6 cellular contexts compared by ENCODE assay signal in genomic region chr17:78185981-78186688, GRCh38. TPM values are rescaled to one million over a fixed set of nuclear protein-coding genes. Genes with fewer than 3 reads are reported as not detected.
DNase-seq lines count a peak whose midpoint lies in the region; ATAC-seq and TF ChIP-seq lines count a peak whose summit lies in the region.

No MANE protein-coding gene starts in this region.

- H3K79me2 ChIP-seq in KMS-11 (ENCODE audit: insufficient read depth, low read depth): peaks cover 92% of the 10 kb centered on the region

- no peaks in the 10 kb centered on the region for H3K27me3 ChIP-seq in AG04450 (ENCODE audit: control insufficient read depth, insufficient read depth, low read length)
- no peaks in the 10 kb centered on the region for H3K27me3 ChIP-seq in KMS-11 (ENCODE audit: insufficient read depth, low read depth)
- H3K27me3 ChIP-seq in brain microvascular endothelial cell (replicated peaks): no peaks in the 10 kb centered on the region

- peak overlapping the region; percentile 71 for H3K4me3 Mint-ChIP-seq in osteocyte (ENCODE audit: unreplicated experiment)

- no peak overlapping the region for H3K27ac ChIP-seq in AG04450 (ENCODE audit: low read depth, low read length)
- H3K27ac ChIP-seq in KMS-11: peak overlapping the region; percentile 12; the same call in 1 of the 2 replicates
- no peak overlapping the region for H3K27ac ChIP-seq in brain microvascular endothelial cell

- DNase-seq in AG04450 (ENCODE audit: low read depth, low spot score) (no peak), brain microvascular endothelial cell (no peak), osteocyte (ENCODE audit: extremely low spot score, unreplicated experiment) (peak; percentile 83)

- no peaks in the 10 kb centered on the region for H4K20me1 ChIP-seq in KMS-11 (ENCODE audit: insufficient read depth)

- H3K4me3 ChIP-seq in AG04450 (ENCODE audit: low read depth, low read length): peak overlapping the region; percentile 79
- H3K4me3 ChIP-seq in KMS-11 (IDR thresholded peaks at IDR 0.05; ENCODE audit: insufficient read depth, low read depth, low read length): no peak overlapping the region
- peak overlapping the region; percentile 77 for H3K4me3 ChIP-seq in brain microvascular endothelial cell (ENCODE audit: low read depth, low read length)

- H3K27me3 Mint-ChIP-seq in osteocyte (ENCODE audit: unreplicated experiment): no peaks in the 10 kb centered on the region

- H3K36me3 ChIP-seq in KMS-11 (ENCODE audit: insufficient read depth): peaks cover 1% of the 10 kb centered on the region; the same call in 1 of the 2 replicates
- H3K36me3 ChIP-seq in brain microvascular endothelial cell (replicated peaks): peaks cover 1% of the 10 kb centered on the region

- H3K9me3 ChIP-seq in AG04450 (ENCODE audit: control insufficient read depth, insufficient read depth, low read length): no peaks in the 10 kb centered on the region

- H3K4me1 ChIP-seq in KMS-11 (ENCODE audit: low read depth, poor library complexity, severe bottlenecking): peaks cover 71% of the 10 kb centered on the region

- peaks cover 3% of the 10 kb centered on the region for H3K36me3 Mint-ChIP-seq in osteocyte (ENCODE audit: unreplicated experiment)

- in situ Hi-C loops in brain microvascular endothelial cell (cut with HindIII; ENCODE audit: low pct_ligation_motif_present, low sequenced_read_pairs): no loop called here

- TF ChIP-seq CTCF in AG04450 (IDR thresholded peaks at IDR 0.05; ENCODE audit: low read depth, low read length) (no peak), KMS-11 (conservative IDR thresholded peaks at IDR 0.05; ENCODE audit: low read depth, low read length) (no peak), brain microvascular endothelial cell (IDR thresholded peaks at IDR 0.05; ENCODE audit: low read depth, low read length, missing control alignments) (no peak), osteocyte (IDR thresholded peaks at IDR 0.05) (no peak)

- peaks cover 25% of the 10 kb centered on the region for H3K4me1 Mint-ChIP-seq in osteocyte (ENCODE audit: unreplicated experiment)

- CTCF ChIA-PET in AG04450 (lab: Charles Lee): interaction anchor here (0.5 to 2.9 kb wide), 32 partner anchors 8 to 765 kb away, joined by 3 to 31 read pairs (median 4); no protein-coding TSS in a partner anchor

- H3K27ac Mint-ChIP-seq in osteocyte (ENCODE audit: unreplicated experiment): no peak overlapping the region

- no peak for ATAC-seq in HG03469 (IDR thresholded peaks at IDR 0.05; ENCODE audit: unreplicated experiment)
- ATAC-seq in GM19467 (IDR thresholded peaks at IDR 0.05; ENCODE audit: unreplicated experiment): no peak

- H3K9me3 Mint-ChIP-seq in osteocyte (ENCODE audit: unreplicated experiment): no peaks in the 10 kb centered on the region

- peak overlapping the region; percentile 67; the same call in 1 of the 2 replicates for H3K9ac ChIP-seq in KMS-11

- H2AFZ ChIP-seq in KMS-11 (ENCODE audit: low read depth): no peak overlapping the region

- POLR2A ChIA-PET in AG04450 (lab: Yijun Ruan, JAX): interaction anchor here (0.7 to 1.5 kb wide), 4 partner anchors 12 to 44 kb away, joined by 3 to 4 read pairs (median 4); no protein-coding TSS in a partner anchor

- peak overlapping the region; percentile 91 for H3K4me2 ChIP-seq in KMS-11

RNA-seq across cellular contexts. Expression of gene TK1, which starts 0.7 kb away (rescaled TPM):
- 27.1 and 31.4 TPM in 2 replicates for polyA plus RNA-seq in AG04450 (2011; rRNA removed)
- 22.8 and 35.1 TPM in 2 replicates for polyA minus RNA-seq in AG04450 (2011; rRNA and poly(A)+ RNA removed)
- total RNA-seq in osteocyte: 16.0 and 16.2 TPM in 2 replicates

RNA-seq across cellular contexts. Expression of gene AFMID, which starts 1.0 kb away (rescaled TPM):
- 26.2 and 30.2 TPM in 2 replicates for polyA plus RNA-seq in AG04450 (2011; rRNA removed)
- polyA minus RNA-seq in AG04450 (2011; rRNA and poly(A)+ RNA removed): 28.3 and 40.6 TPM in 2 replicates
- total RNA-seq in osteocyte: 33.7 and 35.1 TPM in 2 replicates

RNA-seq across cellular contexts. Expression of gene SYNGR2, which starts 17.8 kb away (rescaled TPM):
- 26.7 and 38.6 TPM in 2 replicates for polyA plus RNA-seq in AG04450 (2011; rRNA removed)
- polyA minus RNA-seq in AG04450 (2011; rRNA and poly(A)+ RNA removed): 27.0 and 44.5 TPM in 2 replicates
- total RNA-seq in osteocyte: 43.2 and 48.6 TPM in 2 replicates

RNA-seq across cellular contexts. Expression of gene BIRC5, which starts 27.9 kb away (rescaled TPM):
- polyA plus RNA-seq in AG04450 (2011; rRNA removed): 11.6 and 15.3 TPM in 2 replicates
- 18.2 and 22.1 TPM in 2 replicates for polyA minus RNA-seq in AG04450 (2011; rRNA and poly(A)+ RNA removed)
- 11.9 and 12.3 TPM in 2 replicates for total RNA-seq in osteocyte

RNA-seq across cellular contexts. Expression of gene C17orf99, which starts 40.0 kb away (rescaled TPM):
- polyA plus RNA-seq in AG04450 (2011; rRNA removed): not detected in 2 replicates
- not detected in 2 replicates for polyA minus RNA-seq in AG04450 (2011; rRNA and poly(A)+ RNA removed)
- total RNA-seq in osteocyte: not detected in 2 replicates
